ENCODE assay signal across 10 cellular contexts in genomic region chr4:138609943-138610350, GRCh38.
A peak's percentile ranks its signal among the peaks of the same experiment; 100 is the strongest.
DNase-seq lines count a peak whose midpoint lies in the region; ATAC-seq and TF ChIP-seq lines count a peak whose summit lies in the region.
"Had no signal": no experiment of that assay in that cellular context is flagged by ENCODE, and none has a peak within 500 bp of the region (broad histone marks: within the 10 kb centered on the region; RNA-seq: fewer than 3 reads in every experiment).

No MANE protein-coding gene starts in this region.

- H3K4me2 ChIP-seq in osteoblast (ENCODE audit: insufficient read depth, low read length): peak overlapping the region; percentile 76

- H2AFZ ChIP-seq in osteoblast (ENCODE audit: low read length): peak overlapping the region; percentile 54

- peak overlapping the region; percentile 8 for H3K4me3 ChIP-seq in osteoblast (ENCODE audit: insufficient read depth, low read length)

- no peaks in the 10 kb centered on the region for H3K9me3 ChIP-seq in osteoblast (ENCODE audit: low read depth, low read length)

- peak; percentile 54 for DNase-seq in amniotic stem cell (lab: John Stamatoyannopoulos, UW)
- peak; percentile 88 for DNase-seq in osteoblast (ENCODE audit: insufficient read length, low spot score, missing footprints)
- DNase-seq in effector CD8-positive, alpha-beta T cell (lab: John Stamatoyannopoulos, UW): no peak
- no peak for DNase-seq in stimulated activated CD4-positive, alpha-beta T cell treated with anti-CD3 and anti-CD28 coated beads, Interleukin-4, amount 100 ng/mL, for 4 hours
- DNase-seq in germinal center (ENCODE audit: low spot score): no peak
- DNase-seq: activated gamma-delta T cell, hippocampal formation had no signal

- ATAC-seq in GM18502 (IDR thresholded peaks at IDR 0.05; ENCODE audit: poor library complexity, unreplicated experiment): peak; percentile 78
- ATAC-seq in HG03103 (IDR thresholded peaks at IDR 0.05; ENCODE audit: low read depth, unreplicated experiment): peak; percentile 63
- ATAC-seq in HG02588 (IDR thresholded peaks at IDR 0.05; ENCODE audit: unreplicated experiment): no peak

- no peaks in the 10 kb centered on the region for H4K20me1 ChIP-seq in osteoblast (ENCODE audit: insufficient read depth, low read length)

- H3K36me3 ChIP-seq in osteoblast (ENCODE audit: insufficient read depth, low read length): no peaks in the 10 kb centered on the region

- H3K79me2 ChIP-seq in osteoblast (ENCODE audit: insufficient read depth, low read length): no peaks in the 10 kb centered on the region

- peak overlapping the region; percentile 58 for H3K27ac ChIP-seq in osteoblast (ENCODE audit: low read depth, low read length)

- TF ChIP-seq CTCF in osteoblast (IDR thresholded peaks at IDR 0.05; ENCODE audit: extremely low read depth, low read depth, low read length): no peak

- H3K27me3 ChIP-seq in osteoblast (ENCODE audit: insufficient read depth, low read length): no peaks in the 10 kb centered on the region

- H3K4me1 ChIP-seq in osteoblast (ENCODE audit: insufficient read depth, low read length): peaks cover 15% of the 10 kb centered on the region

Comparison
In these comparisons a context has a peak if more than half of its experiments do, and no peak if none do; other contexts are left out.
1. DNase-seq: peak in amniotic stem cell (single experiment) and osteoblast (single experiment); none in effector CD8-positive, alpha-beta T cell (single experiment), stimulated activated CD4-positive, alpha-beta T cell treated with anti-CD3 and anti-CD28 coated beads, Interleukin-4, amount 100 ng/mL, for 4 hours (0 of 2) and germinal center (single experiment).